Comparison of ENCODE assay signal across 10 cellular contexts in the genomic region with DNA sequence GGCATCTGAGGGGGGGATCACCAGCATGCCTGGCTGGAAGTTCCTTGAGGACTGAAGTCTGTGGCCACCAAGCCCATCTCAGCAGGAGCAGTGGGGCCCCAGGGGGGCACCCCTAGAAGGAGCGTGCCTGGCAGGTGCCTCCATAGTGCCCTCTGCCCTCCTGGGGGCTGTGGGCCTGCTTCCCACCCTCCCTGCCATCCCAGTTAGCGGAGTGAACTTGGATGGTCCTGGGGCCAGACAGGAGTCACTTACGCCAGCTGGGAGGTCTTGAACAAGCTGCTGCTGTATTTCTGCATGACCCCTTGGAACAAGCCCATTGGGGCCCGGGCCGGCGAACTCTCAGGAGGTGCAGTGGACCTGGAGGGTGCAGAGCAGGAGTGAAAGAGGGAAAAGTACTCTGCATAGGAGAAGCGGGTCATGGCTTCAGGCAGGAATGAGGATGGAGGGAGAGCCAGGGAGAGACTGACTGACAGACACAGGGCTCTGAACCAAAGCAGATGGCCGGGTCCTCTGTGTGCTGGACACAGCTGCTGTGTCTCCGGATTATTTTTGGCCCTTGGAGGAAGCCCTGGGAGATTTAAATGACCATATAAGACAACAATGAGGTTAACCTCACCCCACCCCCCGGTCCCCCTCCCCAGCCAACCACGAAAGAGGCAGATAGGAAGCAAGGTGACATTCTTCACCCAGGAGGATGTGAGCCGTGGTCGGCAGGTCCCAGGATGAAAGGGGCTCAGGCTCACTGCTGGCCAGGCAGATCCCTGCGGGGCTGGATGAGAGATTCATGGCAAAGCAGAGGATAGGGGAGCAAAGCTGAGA. TPM values are rescaled to one million over a fixed set of nuclear protein-coding genes. Genes with fewer than 3 reads are reported as not detected.
DNase-seq lines count a peak whose midpoint lies in the region; ATAC-seq and TF ChIP-seq lines count a peak whose summit lies in the region.
"Had no signal": no experiment of that assay in that cellular context is flagged by ENCODE, and none has a peak within 500 bp of the region (broad histone marks: within the 10 kb centered on the region; RNA-seq: fewer than 3 reads in every experiment).

No MANE protein-coding gene starts in this region.

- H3K23ac ChIP-seq in mesendoderm (ENCODE audit: low read length): no peak overlapping the region

- peaks cover 91% of the 10 kb centered on the region for H3K4me1 ChIP-seq in effector memory CD4-positive, alpha-beta T cell (ENCODE audit: control insufficient read depth, insufficient read depth, low read length, poor library complexity, severe bottlenecking)
- H3K4me1 ChIP-seq in neural progenitor cell (peaks cover 6% of the 10 kb centered on the region), mesendoderm (ENCODE audit: control insufficient read depth, low read depth, low read length) (peaks cover 7% of the 10 kb centered on the region)

- no peak overlapping the region for H2BK5ac ChIP-seq in mesendoderm (ENCODE audit: low read length)

- no peaks in the 10 kb centered on the region for H3K79me1 ChIP-seq in mesendoderm (ENCODE audit: low read length)

- H3K36me3 ChIP-seq in effector memory CD4-positive, alpha-beta T cell (ENCODE audit: control insufficient read depth, insufficient read depth, low read length): no peaks in the 10 kb centered on the region
- H3K36me3 ChIP-seq in neural progenitor cell (no peaks in the 10 kb centered on the region), mesendoderm (ENCODE audit: control insufficient read depth, insufficient read depth, low read length) (no peaks in the 10 kb centered on the region)

- TF ChIP-seq CTCF in GM12864 (IDR thresholded peaks at IDR 0.05; ENCODE audit: low read depth, low read length, missing control alignments) (no peak), neural progenitor cell (IDR thresholded peaks at IDR 0.05) (no peak)

- H3K56ac ChIP-seq in mesendoderm (ENCODE audit: low read length): no peak overlapping the region

- H3K9ac ChIP-seq in neural progenitor cell (no peak overlapping the region), mesendoderm (ENCODE audit: low read length) (no peak overlapping the region)

- no peak overlapping the region for H2AK5ac ChIP-seq in mesendoderm (ENCODE audit: low read length)

- H3K79me2 ChIP-seq in neural progenitor cell (ENCODE audit: low read depth) (no peaks in the 10 kb centered on the region), mesendoderm (ENCODE audit: control insufficient read depth, insufficient read depth, low read length) (no peaks in the 10 kb centered on the region)

- WGBS in mesendoderm (ENCODE audit: extremely low coverage, insufficient coverage, low lambda C conversion rate): no CpG with 5 or more reads among the region's 14 CpGs

- no peak overlapping the region for H2BK120ac ChIP-seq in mesendoderm (ENCODE audit: low read depth, low read length)

- H3K27ac ChIP-seq in effector memory CD4-positive, alpha-beta T cell (ENCODE audit: insufficient read depth, low read length, poor library complexity, severe bottlenecking): peak overlapping the region; percentile 8
- H3K27ac ChIP-seq in neural progenitor cell (no peak overlapping the region), mesendoderm (ENCODE audit: low read depth, low read length) (no peak overlapping the region)

- peaks cover 47% of the 10 kb centered on the region for H3K4me1 Mint-ChIP-seq in neural progenitor cell

- H4K8ac ChIP-seq in mesendoderm (ENCODE audit: low read depth, low read length): no peak overlapping the region

- no peaks in the 10 kb centered on the region for H3K27me3 ChIP-seq in effector memory CD4-positive, alpha-beta T cell (replicated peaks; ENCODE audit: control insufficient read depth, insufficient read depth, low read length, poor library complexity, severe bottlenecking)
- H3K27me3 ChIP-seq in neural progenitor cell (no peaks in the 10 kb centered on the region), mesendoderm (ENCODE audit: insufficient read depth, low read length, poor library complexity) (no peaks in the 10 kb centered on the region)

- peaks cover 7% of the 10 kb centered on the region for H3K27me3 Mint-ChIP-seq in neural progenitor cell (ENCODE audit: insufficient read depth, low read depth)

- H3K36me3 Mint-ChIP-seq in neural progenitor cell: no peaks in the 10 kb centered on the region

- H3K4me2 ChIP-seq in neural progenitor cell (no peak overlapping the region), mesendoderm (ENCODE audit: low read length) (no peak overlapping the region)

- H3K4ac ChIP-seq in mesendoderm (ENCODE audit: low read depth, low read length): no peak overlapping the region

- H3F3A ChIP-seq in neural progenitor cell (ENCODE audit: low read depth): no peaks in the 10 kb centered on the region

- H3K4me3 ChIP-seq in GM12864 (ENCODE audit: low read depth, low read length): peak overlapping the region; percentile 57; the same call in 1 of the 2 replicates
- H3K4me3 ChIP-seq in effector memory CD4-positive, alpha-beta T cell (ENCODE audit: insufficient read depth, low read depth, low read length, poor library complexity, severe bottlenecking): no peak overlapping the region
- no peak overlapping the region for H3K4me3 ChIP-seq in neural progenitor cell
- H3K4me3 ChIP-seq in mesendoderm (ENCODE audit: low read length): no peak overlapping the region

- H3K9me3 ChIP-seq in effector memory CD4-positive, alpha-beta T cell (ENCODE audit: control insufficient read depth, low read length): no peaks in the 10 kb centered on the region
- H3K9me3 ChIP-seq in neural progenitor cell (ENCODE audit: low read depth): no peaks in the 10 kb centered on the region

- H3K18ac ChIP-seq in mesendoderm (ENCODE audit: low read length): no peak overlapping the region

- H3K9me3 Mint-ChIP-seq in neural progenitor cell: no peaks in the 10 kb centered on the region

- H3K4me3 Mint-ChIP-seq in neural progenitor cell: no peak overlapping the region

- H4K20me1 ChIP-seq in neural progenitor cell (ENCODE audit: low read depth): no peaks in the 10 kb centered on the region

- ATAC-seq in GM18907 (IDR thresholded peaks at IDR 0.05; ENCODE audit: unreplicated experiment): no peak

- no peak overlapping the region for H2AFZ ChIP-seq in neural progenitor cell (replicated peaks)

- no peak for DNase-seq in GM12864 (ENCODE audit: low read depth)
- DNase-seq in NCI-H524 (lab: John Stamatoyannopoulos, UW): peak; percentile 52 to 83
- no peak for DNase-seq in effector memory CD4-positive, alpha-beta T cell
- DNase-seq in neural progenitor cell (ENCODE audit: low spot score): no peak
- DNase-seq in Kasumi-1 (lab: John Stamatoyannopoulos, UW): no peak
- no peak for DNase-seq in SW480 (ENCODE audit: low spot score)
- no peak for DNase-seq in mesendoderm
- DNase-seq: stimulated activated CD4-positive, alpha-beta T cell treated with anti-CD3 and anti-CD28 coated beads, Interleukin-2, amount 100 ng/mL, for 24 hours had no signal

- peak overlapping the region; percentile 62 for H3K27ac Mint-ChIP-seq in neural progenitor cell

- no peak overlapping the region for H4K5ac ChIP-seq in mesendoderm (ENCODE audit: low read length)

- H2BK15ac ChIP-seq in mesendoderm (replicated peaks; ENCODE audit: low read depth): no peak overlapping the region

RNA-seq across cellular contexts. Expression of gene ASB2, which starts 19.6 kb away (rescaled TPM):
- 0.62 TPM in 1 of 2 replicates, not detected in the other for total RNA-seq in neural progenitor cell (ENCODE audit: low replicate concordance)
- polyA plus RNA-seq in mesendoderm (2013, experiment 1 of 2): 0.45 TPM
- polyA plus RNA-seq in mesendoderm (2013, experiment 2 of 2): 0.41 TPM

RNA-seq across cellular contexts. Expression of gene FAM181A, which starts 29.6 kb away (rescaled TPM):
- total RNA-seq in neural progenitor cell (ENCODE audit: low replicate concordance): not detected in 2 replicates
- polyA plus RNA-seq in mesendoderm (2013, experiment 1 of 2): not detected
- polyA plus RNA-seq in mesendoderm (2013, experiment 2 of 2): not detected
- total RNA-seq: kidney epithelial cell had no signal

RNA-seq across cellular contexts. Expression of gene CCDC197, which starts 40.4 kb away (rescaled TPM):
- not detected in 2 replicates for total RNA-seq in neural progenitor cell (ENCODE audit: low replicate concordance)
- not detected for polyA plus RNA-seq in mesendoderm (2013, experiment 1 of 2)
- polyA plus RNA-seq in mesendoderm (2013, experiment 2 of 2): not detected
- total RNA-seq: kidney epithelial cell had no signal

Comparison
In these comparisons a context has a peak if more than half of its experiments do, and no peak if none do; other contexts are left out.
1. DNase-seq: peak in NCI-H524 (2 of 2); none in GM12864 (single experiment), effector memory CD4-positive, alpha-beta T cell (0 of 3), neural progenitor cell (single experiment), Kasumi-1 (0 of 2), SW480 (single experiment) and mesendoderm (single experiment).